ENCODE assay signal across 1 cellular context in genomic region chr6:90466191-90466940, GRCh38.
TF ChIP-seq lines count a peak whose summit lies in the region.

No MANE protein-coding gene starts in this region.

TF ChIP-seq in GM23338, 12 proteins besides CTCF, POLR2A, EP300 and RAD21 (continued from another document):
- TF ChIP-seq ETS1 (IDR thresholded peaks at IDR 0.05): no peak
- TF ChIP-seq ZNF462 (CRISPR knock-in tag; IDR thresholded peaks at IDR 0.05): no peak
- no peak for TF ChIP-seq STAT1 (IDR thresholded peaks at IDR 0.05; ENCODE audit: unreplicated experiment)
